In genomic region chr12:131923260-131923659, GRCh38 we compare ENCODE assay signal across 12 cellular contexts. TPM values are rescaled to one million over a fixed set of nuclear protein-coding genes. Genes with fewer than 3 reads are reported as not detected.
DNase-seq lines count a peak whose midpoint lies in the region; ATAC-seq and TF ChIP-seq lines count a peak whose summit lies in the region.
"Had no signal": no experiment of that assay in that cellular context is flagged by ENCODE, and none has a peak within 500 bp of the region (broad histone marks: within the 10 kb centered on the region; RNA-seq: fewer than 3 reads in every experiment).

No MANE protein-coding gene starts in this region.

- no peaks in the 10 kb centered on the region for H3K9me3 Mint-ChIP-seq in stimulated activated effector memory CD8-positive, alpha-beta T cell treated with anti-CD3 and anti-CD28 coated beads, Interleukin-12 subunit alpha, Interleukin-12 subunit beta, amount 100 ng/mL, for 72 hours

- H3K27ac Mint-ChIP-seq in stimulated activated effector memory CD8-positive, alpha-beta T cell treated with anti-CD3 and anti-CD28 coated beads, Interleukin-12 subunit alpha, Interleukin-12 subunit beta, amount 100 ng/mL, for 72 hours, result no peak overlapping the region

- DNase-seq in left cardiac atrium (peak; percentile 14), left ventricle myocardium superior (no peak), transverse colon (peak; percentile 58), GF-D8 (lab: John Stamatoyannopoulos, UW) (no peak), NCI-H446 treated with DMSO at 0.1 percent for 48 hours (lab: John Stamatoyannopoulos, UW) (no peak)
- DNase-seq in stimulated activated effector memory CD8-positive, alpha-beta T cell treated with anti-CD3 and anti-CD28 coated beads, Interleukin-12 subunit alpha, Interleukin-12 subunit beta, amount 100 ng/mL, for 72 hours (ENCODE audit: low spot score in 2 of 2), result no peak
- DNase-seq: activated effector memory CD4-positive, alpha-beta T cell treated with anti-CD3 and anti-CD28 coated beads, Interleukin-2, amount 50 U/mL, for 16 hours; left lung; small intestine had no signal

- TF ChIP-seq CTCF in transverse colon (IDR thresholded peaks at IDR 0.05), result no peak

- intact Hi-C loops in left cardiac atrium (cut with DNase I), result no loop called here
- intact Hi-C loops in left ventricle myocardium superior (cut with micrococcal nuclease), result no loop called here
- intact Hi-C loops in transverse colon (cut with DNase I; ENCODE audit: low total_unique reads), result no loop called here

- H3K4me1 ChIP-seq in transverse colon, result peaks cover 0 to 9% (median 0%) of the 10 kb centered on the region in 4 donors

- no peaks in the 10 kb centered on the region for H3K27me3 ChIP-seq in transverse colon
- H3K27me3 ChIP-seq: left lung had no signal

- peaks cover 7% of the 10 kb centered on the region for H3K36me3 Mint-ChIP-seq in stimulated activated effector memory CD8-positive, alpha-beta T cell treated with anti-CD3 and anti-CD28 coated beads, Interleukin-12 subunit alpha, Interleukin-12 subunit beta, amount 100 ng/mL, for 72 hours

- peaks cover 7% of the 10 kb centered on the region for H3K4me1 Mint-ChIP-seq in stimulated activated effector memory CD8-positive, alpha-beta T cell treated with anti-CD3 and anti-CD28 coated beads, Interleukin-12 subunit alpha, Interleukin-12 subunit beta, amount 100 ng/mL, for 72 hours

- H3K4me3 Mint-ChIP-seq in stimulated activated effector memory CD8-positive, alpha-beta T cell treated with anti-CD3 and anti-CD28 coated beads, Interleukin-12 subunit alpha, Interleukin-12 subunit beta, amount 100 ng/mL, for 72 hours, result no peak overlapping the region

- ATAC-seq in left cardiac atrium (no peak), left ventricle myocardium superior (no peak), HG02623 (IDR thresholded peaks at IDR 0.05; ENCODE audit: unreplicated experiment) (peak; percentile 72), HG03565 (IDR thresholded peaks at IDR 0.05; ENCODE audit: unreplicated experiment) (peak; percentile 64)
- no peak for ATAC-seq in stimulated activated effector memory CD8-positive, alpha-beta T cell treated with anti-CD3 and anti-CD28 coated beads, Interleukin-12 subunit alpha, Interleukin-12 subunit beta, amount 100 ng/mL, for 72 hours
- ATAC-seq: left lung, SK-N-SH treated with all-trans-retinoic acid at 6 μM for 48 hours had no signal

- TF ChIP-seq EP300 in transverse colon (IDR thresholded peaks at IDR 0.05; ENCODE audit: low read depth), result no peak

- peak overlapping the region in 2 of 4 donors; percentile 8 to 41 for H3K27ac ChIP-seq in transverse colon
- H3K27ac ChIP-seq: left lung had no signal

- H3K4me3 ChIP-seq in transverse colon, result no peak overlapping the region
- H3K4me3 ChIP-seq: left lung had no signal

- H3K9me3 ChIP-seq in transverse colon, result no peaks in the 10 kb centered on the region
- H3K9me3 ChIP-seq: left lung had no signal

- 83% methylated on average over 11 of the region's 11 CpGs; no CpG with 5 or more reads in 1 of the 2 donors for WGBS in transverse colon (ENCODE audit: low coverage in 1 of 2), 2 donors

- in situ Hi-C loops in transverse colon (cut with MboI; ENCODE audit: low pct_ligation_motif_present in 1 of 4, low pct_unique_long_range_greater_than_20kb in 1 of 4, low sequenced_read_pairs in 3 of 4), result no loop called here

- TF ChIP-seq POLR2A in transverse colon (IDR thresholded peaks at IDR 0.05), result no peak

- H3K36me3 ChIP-seq in transverse colon, result peaks cover 0 to 14% (median 0%) of the 10 kb centered on the region in 4 donors

RNA-seq across cellular contexts. Expression of gene PUS1, which starts 5.8 kb away (rescaled TPM):
- total RNA-seq in left cardiac atrium (10 to 100 TPM in 1 of 2 donors, 1 to 10 TPM in 1; 7.7 to 19.2 TPM), left ventricle myocardium superior (5.6 TPM), transverse colon (10 to 100 TPM; 11.9 to 48.8 (median 23.1) TPM)

RNA-seq across cellular contexts. Expression of gene EP400, which starts 26.5 kb away (rescaled TPM):
- total RNA-seq in left cardiac atrium, result 10 to 100 TPM; 15.7 to 21.1 TPM
- total RNA-seq in left ventricle myocardium superior, result 14.8 TPM
- total RNA-seq in transverse colon, result 10 to 100 TPM; 25.4 to 67.3 (median 37.5) TPM

RNA-seq across cellular contexts. Expression of gene ULK1, which starts 28.8 kb away (rescaled TPM):
- total RNA-seq in left cardiac atrium (10 to 100 TPM; 27.6 to 34.5 TPM), left ventricle myocardium superior (64.0 TPM), transverse colon (100 to 1,000 TPM in 1 of 4 donors, 10 to 100 TPM in 3; 17.5 to 140 (median 28.0) TPM)

Comparison
In these comparisons a context has a peak if more than half of its experiments do, and no peak if none do; other contexts are left out.
1. DNase-seq: peak in left cardiac atrium (single experiment) and transverse colon (single experiment); none in left ventricle myocardium superior (single experiment), GF-D8 (single experiment), NCI-H446 treated with DMSO at 0.1 percent for 48 hours (single experiment) and stimulated activated effector memory CD8-positive, alpha-beta T cell treated with anti-CD3 and anti-CD28 coated beads, Interleukin-12 subunit alpha, Interleukin-12 subunit beta, amount 100 ng/mL, for 72 hours (0 of 2).
2. ATAC-seq: peak in HG02623 (single experiment) and HG03565 (single experiment); none in left cardiac atrium (0 of 2), left ventricle myocardium superior (single experiment) and stimulated activated effector memory CD8-positive, alpha-beta T cell treated with anti-CD3 and anti-CD28 coated beads, Interleukin-12 subunit alpha, Interleukin-12 subunit beta, amount 100 ng/mL, for 72 hours (single experiment).